In genomic region chr20:64154590-64155257, GRCh38 we compare ENCODE assay signal across 2 cellular contexts.
TF ChIP-seq lines count a peak whose summit lies in the region.

No MANE protein-coding gene starts in this region.

TF ChIP-seq in HEK293, 187 proteins besides CTCF, POLR2A, EP300 and RAD21:
- no peak for TF ChIP-seq ZNF133 (tag by site-specific recombination; IDR thresholded peaks at IDR 0.05)
- TF ChIP-seq ZNF747 (tag by site-specific recombination; IDR thresholded peaks at IDR 0.05): no peak
- no peak for TF ChIP-seq ZBTB8A (tag by site-specific recombination; IDR thresholded peaks at IDR 0.05)
- no peak for TF ChIP-seq SCRT2 (tag by site-specific recombination; IDR thresholded peaks at IDR 0.05)
- no peak for TF ChIP-seq ZNF830 (tag by site-specific recombination; IDR thresholded peaks at IDR 0.05; ENCODE audit: low read depth)
- TF ChIP-seq ZNF658 (tag by site-specific recombination; IDR thresholded peaks at IDR 0.05): no peak
- TF ChIP-seq ZNF843 (tag by site-specific recombination; IDR thresholded peaks at IDR 0.05): no peak
- TF ChIP-seq TSHZ1 (tag by site-specific recombination; IDR thresholded peaks at IDR 0.05; ENCODE audit: borderline replicate concordance): no peak
- peak; percentile 40 for TF ChIP-seq SP2 (tag by site-specific recombination; IDR thresholded peaks at IDR 0.05)
- no peak for TF ChIP-seq ZBTB26 (tag by site-specific recombination; optimal IDR thresholded peaks at IDR 0.05)
- peak; percentile 13; the same call in 1 of the 2 replicates for TF ChIP-seq GLIS1 (tag by site-specific recombination; IDR thresholded peaks at IDR 0.05)
- no peak for TF ChIP-seq ZSCAN16 (tag by site-specific recombination; IDR thresholded peaks at IDR 0.05)
- peak; percentile 61; the same call in 1 of the 2 replicates for TF ChIP-seq PRDM10 (tag by site-specific recombination; IDR thresholded peaks at IDR 0.05)
- no peak for TF ChIP-seq ZNF837 (tag by site-specific recombination; IDR thresholded peaks at IDR 0.05)

TF ChIP-seq in H1, 55 proteins besides CTCF, POLR2A, EP300 and RAD21:
- no peak for TF ChIP-seq GABPA (IDR thresholded peaks at IDR 0.05; ENCODE audit: borderline replicate concordance, insufficient read depth, low read length)
- no peak for TF ChIP-seq PHF8 (conservative IDR thresholded peaks at IDR 0.05; ENCODE audit: low read depth, low read length)
- TF ChIP-seq RXRA (IDR thresholded peaks at IDR 0.05; ENCODE audit: insufficient read depth, low read depth, low read length): no peak
- no peak for TF ChIP-seq ATF2 (IDR thresholded peaks at IDR 0.05; ENCODE audit: low read length)
- no peak for TF ChIP-seq RNF2 (IDR thresholded peaks at IDR 0.05; ENCODE audit: borderline replicate concordance, low read depth, low read length, missing control alignments, poor library complexity, severe bottlenecking)
- no peak for TF ChIP-seq TAF7 (optimal IDR thresholded peaks at IDR 0.05; ENCODE audit: borderline replicate concordance, low read depth, low read length)
- no peak for TF ChIP-seq SUZ12 (IDR thresholded peaks at IDR 0.05; ENCODE audit: low read length)
- TF ChIP-seq NANOG (IDR thresholded peaks at IDR 0.05; ENCODE audit: insufficient read depth, low read depth, low read length, poor library complexity, severe bottlenecking): no peak
- no peak for TF ChIP-seq RFX5 (IDR thresholded peaks at IDR 0.05; ENCODE audit: borderline replicate concordance, low read depth, low read length)
- no peak for TF ChIP-seq POU5F1 (IDR thresholded peaks at IDR 0.05; ENCODE audit: low read depth, low read length)
- TF ChIP-seq EGR1 (IDR thresholded peaks at IDR 0.05; ENCODE audit: borderline replicate concordance, low read depth, low read length): no peak
- no peak for TF ChIP-seq E2F6 (IDR thresholded peaks at IDR 0.05)
- no peak for TF ChIP-seq SP2 (IDR thresholded peaks at IDR 0.05; ENCODE audit: low read length)
TF ChIP-seq in H1: peak in this region for 0.
